In the genomic region with DNA sequence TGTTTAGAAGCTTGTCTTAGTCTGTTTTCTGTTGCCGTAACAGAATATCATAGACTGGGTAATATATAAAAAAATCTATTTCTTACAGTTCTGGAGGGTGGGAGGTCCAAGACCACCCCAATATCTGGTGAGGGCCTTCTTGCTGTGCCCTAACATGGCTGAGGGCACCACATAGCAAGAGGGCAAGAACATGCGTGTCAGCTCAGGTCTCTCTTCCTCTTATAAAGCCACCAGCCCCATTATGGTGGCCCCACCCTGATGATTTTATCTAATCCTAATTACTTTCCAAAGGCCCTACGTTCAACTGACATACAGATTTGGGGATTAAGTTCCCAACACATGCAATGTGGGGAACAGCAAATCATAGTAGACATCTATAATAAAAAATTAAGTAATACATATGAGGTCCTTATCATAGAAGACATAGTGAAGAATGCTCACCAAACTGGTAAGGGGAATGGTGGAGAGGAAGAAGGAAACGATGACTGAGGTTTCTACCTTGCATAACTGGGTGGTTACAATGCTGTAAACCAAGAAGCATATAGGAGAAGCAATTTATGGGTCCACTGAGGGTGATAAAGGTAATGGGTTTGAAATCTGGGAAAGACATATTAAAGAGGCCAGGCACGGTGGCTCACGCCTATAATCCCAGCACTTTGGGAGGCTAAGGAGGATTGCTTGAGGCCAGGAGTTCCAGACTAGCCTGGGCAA, we compare ENCODE assay signal across 21 cellular contexts. TPM values are rescaled to one million over a fixed set of nuclear protein-coding genes. Genes with fewer than 3 reads are reported as not detected.
DNase-seq lines count a peak whose midpoint lies in the region; ATAC-seq and TF ChIP-seq lines count a peak whose summit lies in the region.
"Had no signal": no experiment of that assay in that cellular context is flagged by ENCODE, and none has a peak within 500 bp of the region (broad histone marks: within the 10 kb centered on the region; RNA-seq: fewer than 3 reads in every experiment).

No MANE protein-coding gene starts in this region.

- H3K27me3 ChIP-seq in neutrophil, result no peaks in the 10 kb centered on the region
- H3K27me3 ChIP-seq in lower lobe of right lung (ENCODE audit: low read depth), result no peaks in the 10 kb centered on the region
- H3K27me3 ChIP-seq: BLaER1 treated with 17β-estradiol and CSF1 and Interleukin-3, amounts not matched to agents 10 nM and 100 nM had no signal

- no peak for TF ChIP-seq CTCF in neutrophil (IDR thresholded peaks at IDR 0.05)
- no peak for TF ChIP-seq CTCF in lower lobe of right lung (IDR thresholded peaks at IDR 0.05)

- H3K4me1 ChIP-seq in neutrophil (ENCODE audit: control insufficient read depth in 1 of 2, insufficient read depth in 1 of 2, low read depth in 1 of 2, low read length in 1 of 2) (peaks cover 19 to 28% of the 10 kb centered on the region in 2 experiments), lower lobe of right lung (peaks cover 28% of the 10 kb centered on the region)

- no peak for ATAC-seq in GM21367 (IDR thresholded peaks at IDR 0.05; ENCODE audit: unreplicated experiment)
- ATAC-seq in lower lobe of right lung, result no peak

- H3K36me3 ChIP-seq in neutrophil (no peaks in the 10 kb centered on the region), lower lobe of right lung (no peaks in the 10 kb centered on the region)

- H3K27ac ChIP-seq in epithelial cell of prostate (peak overlapping the region; percentile 93), neutrophil (peak overlapping the region; percentile 69), lower lobe of right lung (no peak overlapping the region)
- H3K27ac ChIP-seq: BLaER1 treated with 17β-estradiol and CSF1 and Interleukin-3, amounts not matched to agents 10 nM and 100 nM had no signal

- intact Hi-C loops in lower lobe of right lung (cut with DNase I), result no loop called here

- H3K4me3 ChIP-seq in neutrophil (ENCODE audit: low read depth in 1 of 2, low read length in 1 of 2) (no peak overlapping the region), lower lobe of right lung (no peak overlapping the region)
- H3K4me3 ChIP-seq: BLaER1 treated with 17β-estradiol and CSF1 and Interleukin-3, amounts not matched to agents 10 nM and 100 nM had no signal

- DNase-seq in SIG-M5 treated with dmso at 0.1 percent for 504 hours (lab: John Stamatoyannopoulos, UW; ENCODE audit: unreplicated experiment) (peak; percentile 11), SIG-M5 (lab: John Stamatoyannopoulos, UW) (no peak), NOMO-1 (lab: John Stamatoyannopoulos, UW; ENCODE audit: unreplicated experiment in 2 of 2) (peak; percentile 27 to 85), epithelial cell of prostate (ENCODE audit: low read depth, low spot score) (no peak), lower lobe of right lung (no peak)
- DNase-seq in activated CD4-positive, CD25-positive, alpha-beta regulatory T cell (lab: John Stamatoyannopoulos, UW), result no peak
- DNase-seq: 8988T, COR-L47, DMS153, H9, NCI-H1092 treated with DMSO at 0.1 percent for 48 hours, NCI-H187, NCI-H2171, NCI-H446 treated with DMSO at 0.1 percent for 48 hours, NCI-H748 treated with DMSO at 0.1 percent for 48 hours, OCI-M1, RPMI8226 had no signal

- H3K9me3 ChIP-seq in neutrophil (no peaks in the 10 kb centered on the region), lower lobe of right lung (no peaks in the 10 kb centered on the region)
- H3K9me3 ChIP-seq: BLaER1 treated with 17β-estradiol and CSF1 and Interleukin-3, amounts not matched to agents 10 nM and 100 nM had no signal

RNA-seq across cellular contexts. Expression of a gene that starts 27.0 kb away (rescaled TPM):
- 39.4 TPM for total RNA-seq in lower lobe of right lung

RNA-seq across cellular contexts. Expression of a gene that starts 41.1 kb away (rescaled TPM):
- total RNA-seq in lower lobe of right lung, result not detected
- total RNA-seq: H9, SK-MEL-5 had no signal

Comparison
In these comparisons a context has a peak if more than half of its experiments do, and no peak if none do; other contexts are left out.
1. DNase-seq: peak in SIG-M5 treated with dmso at 0.1 percent for 504 hours (single experiment) and NOMO-1 (2 of 2); none in SIG-M5 (single experiment), epithelial cell of prostate (single experiment), activated CD4-positive, CD25-positive, alpha-beta regulatory T cell (0 of 4) and lower lobe of right lung (single experiment).